Comparison of ENCODE assay signal across 16 cellular contexts in the genomic region with DNA sequence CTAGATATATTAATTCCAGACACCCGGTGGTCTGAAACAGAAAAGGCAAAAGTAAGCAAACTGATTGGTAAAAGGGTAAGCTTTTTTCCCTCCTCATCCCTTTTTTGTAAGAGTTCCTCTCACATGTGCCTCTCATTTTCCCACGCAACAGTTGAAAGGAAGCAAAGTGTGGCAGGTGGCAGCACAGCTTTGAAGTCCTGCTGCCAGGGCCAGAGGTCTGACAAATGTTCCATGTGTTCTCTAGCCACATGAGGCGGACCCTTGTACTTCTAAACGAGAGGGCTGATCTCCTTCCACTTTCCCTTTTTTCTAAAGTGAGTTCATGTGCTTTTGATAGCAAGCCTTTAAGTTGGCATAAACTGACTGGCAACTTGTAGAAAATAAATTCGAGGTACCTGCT.
"Had no signal": no experiment of that assay in that cellular context is flagged by ENCODE, and none has a peak within 500 bp of the region (broad histone marks: within the 10 kb centered on the region; RNA-seq: fewer than 3 reads in every experiment).

No MANE protein-coding gene starts in this region.

- H3K9me3 Mint-ChIP-seq: naive B cell had no signal

- H2AFZ ChIP-seq: hepatocyte had no signal

- H3K4me2 ChIP-seq: hepatocyte had no signal

- H3K27ac Mint-ChIP-seq: naive B cell, nephron had no signal

- H3K36me3 ChIP-seq: stomach, thoracic aorta, transverse colon had no signal

- H3K4me3 ChIP-seq: coronary artery, hepatocyte, lung, stomach, transverse colon had no signal

- H3K4me1 Mint-ChIP-seq: naive B cell, nephron had no signal

- H3K27ac ChIP-seq: coronary artery, hepatocyte, stomach, thoracic aorta, transverse colon had no signal

- H3K4me3 Mint-ChIP-seq: naive B cell, nephron had no signal

- H3K9me3 ChIP-seq: thoracic aorta, transverse colon had no signal

- H3K27me3 ChIP-seq: hepatocyte, stomach, transverse colon had no signal

- DNase-seq: effector CD4-positive, alpha-beta T cell; left colon; left ventricle myocardium superior; posterior cingulate gyrus; small intestine; stimulated activated CD4-positive, alpha-beta T cell treated with anti-CD3 and anti-CD28 coated beads, Interleukin-12 subunit alpha, Interleukin-12 subunit beta, amount 100 ng/mL, for 4 hours; stimulated activated naive CD4-positive, alpha-beta T cell; stomach; substantia nigra; transverse colon had no signal

- H3K79me2 ChIP-seq: hepatocyte had no signal

- H3K27me3 Mint-ChIP-seq: naive B cell had no signal

- H3K4me1 ChIP-seq: stomach, transverse colon had no signal

- H3K36me3 Mint-ChIP-seq: naive B cell had no signal
